Comparison of ENCODE assay signal across 20 cellular contexts in genomic region chr12:62966990-62967506, GRCh38. TPM values are rescaled to one million over a fixed set of nuclear protein-coding genes. Genes with fewer than 3 reads are reported as not detected.
DNase-seq lines count a peak whose midpoint lies in the region; ATAC-seq, FAIRE-seq and TF ChIP-seq lines count a peak whose summit lies in the region.
"Had no signal": no experiment of that assay in that cellular context is flagged by ENCODE, and none has a peak within 500 bp of the region (broad histone marks: within the 10 kb centered on the region; RNA-seq: fewer than 3 reads in every experiment).

No MANE protein-coding gene starts in this region.

- TF ChIP-seq CTCF in BE2C (IDR thresholded peaks at IDR 0.05; ENCODE audit: low read depth, low read length), result no peak

- peak; percentile 92 for FAIRE-seq in islet of Langerhans (lab: Jason Lieb, UNC)
- FAIRE-seq in small intestine (lab: Jason Lieb, UNC), result no peak
- FAIRE-seq: GM12892, GM18507, K562 had no signal

- peak; percentile 69 for DNase-seq in DMS53 treated with DMSO at 0.1 percent for 48 hours (lab: John Stamatoyannopoulos, UW; ENCODE audit: unreplicated experiment)
- DNase-seq in NCI-H510A treated with DMSO at 0.1 percent for 48 hours (lab: John Stamatoyannopoulos, UW), result peak; percentile 48
- DNase-seq in small intestine, result peak; percentile 21
- no peak for DNase-seq in BE2C
- no peak for DNase-seq in SHP77 (lab: John Stamatoyannopoulos, UW)
- DNase-seq: ACHN, DMS153, MV-4-11, NCI-H187, NCI-H2227 treated with DMSO at 0.1 percent for 48 hours, T-helper 17 cell had no signal

- no peak for ATAC-seq in HG02938 (IDR thresholded peaks at IDR 0.05; ENCODE audit: unreplicated experiment)
- ATAC-seq in GM18861 (IDR thresholded peaks at IDR 0.05; ENCODE audit: unreplicated experiment), result no peak
- ATAC-seq: K562, Panc1, T-helper 17 cell had no signal

- H3K36me3 ChIP-seq in small intestine (ENCODE audit: control insufficient read depth in 2 of 2, insufficient read depth in 2 of 2, low read length in 2 of 2), result no peaks in the 10 kb centered on the region
- H3K36me3 ChIP-seq in BE2C, result no peaks in the 10 kb centered on the region
- H3K36me3 ChIP-seq: SJSA1 had no signal

- H3K4me3 ChIP-seq in small intestine (ENCODE audit: low read depth in 1 of 2, low read length in 2 of 2), result no peak overlapping the region
- H3K4me3 ChIP-seq in BE2C (ENCODE audit: low read depth, low read length), result no peak overlapping the region
- H3K4me3 ChIP-seq: K562, SJSA1 had no signal

- H3K9me3 ChIP-seq in small intestine (ENCODE audit: control insufficient read depth, low read depth) (no peaks in the 10 kb centered on the region), BE2C (no peaks in the 10 kb centered on the region)
- H3K9me3 ChIP-seq: SJSA1 had no signal

- H3K27me3 ChIP-seq in small intestine (ENCODE audit: control insufficient read depth in 2 of 2, insufficient read depth in 2 of 2, low read length in 2 of 2), result no peaks in the 10 kb centered on the region
- no peaks in the 10 kb centered on the region for H3K27me3 ChIP-seq in BE2C

- peak overlapping the region in 1 of 2 donors; percentile 20 for H3K27ac ChIP-seq in small intestine (ENCODE audit: low read depth in 1 of 2, low read length in 1 of 2)
- H3K27ac ChIP-seq: HL-60, SJSA1 had no signal

- H3K4me1 ChIP-seq in small intestine (ENCODE audit: control insufficient read depth in 2 of 2, insufficient read depth in 1 of 2, low read depth in 1 of 2, low read length in 1 of 2), result no peaks in the 10 kb centered on the region
- no peaks in the 10 kb centered on the region for H3K4me1 ChIP-seq in BE2C
- H3K4me1 ChIP-seq: SJSA1 had no signal

RNA-seq across cellular contexts. Expression of gene PPM1H, which starts 32.1 kb away (rescaled TPM):
- 1 to 10 TPM; 1.1 to 5.1 (median 1.3) TPM for polyA plus RNA-seq in small intestine
- polyA plus RNA-seq in BE2C (2012; ENCODE audit: insufficient read depth, insufficient read length, low read depth), result 0.34 TPM

Comparison
In these comparisons a context has a peak if more than half of its experiments do, and no peak if none do; other contexts are left out.
1. DNase-seq: peak in DMS53 treated with DMSO at 0.1 percent for 48 hours (single experiment), NCI-H510A treated with DMSO at 0.1 percent for 48 hours (single experiment) and small intestine (single experiment); none in BE2C (single experiment) and SHP77 (0 of 2).